In genomic region chr20:63979221-63979548, GRCh38 we compare ENCODE assay signal across 8 cellular contexts. TPM values are rescaled to one million over a fixed set of nuclear protein-coding genes. Genes with fewer than 3 reads are reported as not detected.
A peak's percentile ranks its signal among the peaks of the same experiment; 100 is the strongest.
DNase-seq lines count a peak whose midpoint lies in the region; ATAC-seq and TF ChIP-seq lines count a peak whose summit lies in the region.

No MANE protein-coding gene starts in this region.

- ATAC-seq in psoas muscle (no peak), GM21825 (IDR thresholded peaks at IDR 0.05; ENCODE audit: unreplicated experiment) (no peak), HG02852 (IDR thresholded peaks at IDR 0.05; ENCODE audit: unreplicated experiment) (no peak)

- no peaks in the 10 kb centered on the region; the same call in 1 of the 2 replicates for H3K36me3 ChIP-seq in SU-DHL-6 (ENCODE audit: low read length)
- H3K36me3 ChIP-seq in psoas muscle (ENCODE audit: insufficient read depth in 1 of 2, low read depth in 1 of 2), result peaks cover 2 to 14% of the 10 kb centered on the region in 2 donors

- H3K9me2 ChIP-seq in SU-DHL-6 (replicated peaks; ENCODE audit: insufficient read depth, low read length), result no peaks in the 10 kb centered on the region

- no peak for DNase-seq in GM12865 (ENCODE audit: low read depth)
- no peak for DNase-seq in fibroblast of villous mesenchyme (ENCODE audit: low read depth)
- no peak for DNase-seq in psoas muscle
- no peak for DNase-seq in SW480 (ENCODE audit: low spot score)
- DNase-seq in activated gamma-delta T cell treated with Interleukin-2 at 50 U/mL for 16 hours, result no peak

- WGBS in psoas muscle, 3 donors, result 0 to 1% (median 1%) methylated on average over 21 to 45 of the region's 45 CpGs

- peak overlapping the region; percentile 89 for H3K9ac ChIP-seq in SU-DHL-6 (ENCODE audit: low read length)

- peaks cover 18% of the 10 kb centered on the region for H3K4me1 ChIP-seq in psoas muscle

- intact Hi-C loops in psoas muscle (cut with DNase I), result no loop called here

- H3K27ac ChIP-seq in SU-DHL-6 (ENCODE audit: low read depth, low read length), result peak overlapping the region; percentile 87
- H3K27ac ChIP-seq in psoas muscle, result peak overlapping the region; percentile 44

- TF ChIP-seq CTCF in GM12865 (IDR thresholded peaks at IDR 0.05; ENCODE audit: insufficient read depth, low read depth, low read length, missing control alignments) (no peak), SU-DHL-6 (IDR thresholded peaks at IDR 0.05; ENCODE audit: insufficient read depth, low read length, poor library complexity, severe bottlenecking) (no peak), fibroblast of villous mesenchyme (IDR thresholded peaks at IDR 0.05; ENCODE audit: insufficient read depth, low read depth, low read length) (no peak), psoas muscle (IDR thresholded peaks at IDR 0.05) (no peak)

- no peaks in the 10 kb centered on the region for H4K20me1 ChIP-seq in SU-DHL-6 (ENCODE audit: low read depth, low read length)

- H3K4me3 ChIP-seq in GM12865 (ENCODE audit: low read depth, low read length), result peak overlapping the region; percentile 81
- H3K4me3 ChIP-seq in SU-DHL-6 (ENCODE audit: insufficient read depth, low read length, poor library complexity, severe bottlenecking), result peak overlapping the region; percentile 85
- peak overlapping the region; percentile 62 for H3K4me3 ChIP-seq in fibroblast of villous mesenchyme (ENCODE audit: low read depth, low read length)
- H3K4me3 ChIP-seq in psoas muscle, result peak overlapping the region; percentile 62

- no peaks in the 10 kb centered on the region for H3K9me3 ChIP-seq in SU-DHL-6 (ENCODE audit: insufficient read depth, low read length)
- no peaks in the 10 kb centered on the region for H3K9me3 ChIP-seq in psoas muscle

- peak overlapping the region; percentile 52 for H2AFZ ChIP-seq in SU-DHL-6 (ENCODE audit: low read depth, low read length, severe bottlenecking)

- peaks cover 22% of the 10 kb centered on the region for H3K79me2 ChIP-seq in SU-DHL-6 (ENCODE audit: insufficient read depth, low read length)

- no peaks in the 10 kb centered on the region for H3K27me3 ChIP-seq in SU-DHL-6 (ENCODE audit: low read length)
- H3K27me3 ChIP-seq in psoas muscle (ENCODE audit: insufficient read depth in 3 of 3, low read length in 2 of 3), result peaks cover 0 to 3% (median 0%) of the 10 kb centered on the region in 3 donors

- H3F3A ChIP-seq in SU-DHL-6 (ENCODE audit: insufficient read depth), result peaks cover 19% of the 10 kb centered on the region

- H3K4me2 ChIP-seq in SU-DHL-6 (ENCODE audit: low read depth, low read length, poor library complexity, severe bottlenecking), result peak overlapping the region; percentile 70

RNA-seq across cellular contexts. Expression of gene SAMD10, which starts 0.3 kb away (rescaled TPM):
- total RNA-seq in fibroblast of villous mesenchyme (0.64 and 1.3 TPM in 2 replicates), psoas muscle (under 1 TPM; 0.32 to 0.84 (median 0.55) TPM)
- polyA plus RNA-seq in psoas muscle, result 1 to 10 TPM in 1 of 3 donors, under 1 TPM in 2; 0.44 to 5.5 (median 0.92) TPM

RNA-seq across cellular contexts. Expression of gene PRPF6, which starts 1.7 kb away (rescaled TPM):
- total RNA-seq in fibroblast of villous mesenchyme, result 52.7 and 53.8 TPM in 2 replicates
- total RNA-seq in psoas muscle, result 10 to 100 TPM; 51.0 to 63.1 (median 59.8) TPM
- polyA plus RNA-seq in psoas muscle, result 10 to 100 TPM; 38.8 to 75.4 (median 52.5) TPM

RNA-seq across cellular contexts. Expression of gene ZNF512B, which starts 9.5 kb away (rescaled TPM):
- 13.8 and 15.8 TPM in 2 replicates for total RNA-seq in fibroblast of villous mesenchyme
- total RNA-seq in psoas muscle, result 10 to 100 TPM in 3 of 4 donors, 1 to 10 TPM in 1; 10.0 to 14.4 (median 12.4) TPM
- 1 to 10 TPM; 3.3 to 9.1 (median 5.6) TPM for polyA plus RNA-seq in psoas muscle

RNA-seq across cellular contexts. Expression of gene UCKL1, which starts 23.0 kb away (rescaled TPM):
- total RNA-seq in fibroblast of villous mesenchyme (20.9 and 25.0 TPM in 2 replicates), psoas muscle (10 to 100 TPM; 23.2 to 37.0 (median 35.5) TPM)
- polyA plus RNA-seq in psoas muscle, result 10 to 100 TPM; 22.9 to 42.4 (median 40.5) TPM

RNA-seq across cellular contexts. Expression of gene C20orf204, which starts 56.8 kb away (rescaled TPM):
- total RNA-seq in fibroblast of villous mesenchyme (0.43 and 0.97 TPM in 2 replicates), psoas muscle (under 1 TPM; 0.25 to 0.71 (median 0.55) TPM)
- polyA plus RNA-seq in psoas muscle, result under 1 TPM in 2 of 3 donors, not detected in 1; 0.30 to 0.64 TPM
